Comparison of ENCODE assay signal across 29 cellular contexts in the genomic region with DNA sequence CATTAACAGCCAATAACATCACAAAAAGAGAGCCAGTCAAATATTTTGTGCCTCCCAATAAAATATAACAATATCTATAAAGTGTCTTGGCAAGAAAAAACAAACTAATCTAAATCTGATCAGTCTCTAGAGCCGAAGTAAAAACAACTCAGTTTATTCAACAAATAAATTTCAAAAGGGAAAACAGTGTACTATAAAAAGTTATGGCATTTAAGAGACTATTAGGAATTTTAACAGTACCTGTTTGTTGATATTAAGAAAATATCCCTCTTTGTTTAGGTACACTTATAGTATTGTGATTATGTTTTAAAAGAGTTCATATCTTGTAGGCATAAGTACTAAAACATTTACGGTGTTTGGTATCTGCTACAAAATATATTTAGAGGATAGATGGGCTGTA.
"Had no signal": no experiment of that assay in that cellular context is flagged by ENCODE, and none has a peak within 500 bp of the region (broad histone marks: within the 10 kb centered on the region; RNA-seq: fewer than 3 reads in every experiment).

No MANE protein-coding gene starts in this region.

- DNase-seq: hippocampal formation; kidney; left colon; left lung; lower lobe of right lung; mammary epithelial cell; mesenchymal stem cell; midbrain; mucosa of descending colon; naive thymus-derived CD4-positive, alpha-beta T cell; ovary; retina; right cardiac atrium; stimulated activated CD4-positive, alpha-beta T cell treated with anti-CD3 and anti-CD28 coated beads, Interleukin-12 subunit alpha, Interleukin-12 subunit beta, amount 100 ng/mL, for 4 hours; stimulated activated CD4-positive, alpha-beta T cell treated with anti-CD3 and anti-CD28 coated beads, Interleukin-15, amount 100 ng/mL, for 24 hours; stimulated activated CD4-positive, alpha-beta T cell treated with anti-CD3 and anti-CD28 coated beads, Interleukin-2, amount 100 ng/mL, for 24 hours; stimulated activated CD4-positive, alpha-beta T cell treated with anti-CD3 and anti-CD28 coated beads, Interleukin-4, amount 100 ng/mL, for 1 hour; stimulated activated naive B cell treated with anti-CD40 and anti-IgM and Interleukin-4, amounts not matched to agents 10 μg/mL and 1 μg/mL and 100 μg/mL, for 72 hours; stimulated activated naive CD8-positive, alpha-beta T cell treated with anti-CD3 and anti-CD28 coated beads, Interleukin-15, Interleukin-2, amounts not matched to agents 100 U/mL and 50 U/mL, for 24 hours; stomach; testis; thyroid gland; transverse colon; upper lobe of left lung had no signal

- ATAC-seq: left colon; left lung; lower lobe of right lung; mucosa of descending colon; naive thymus-derived CD4-positive, alpha-beta T cell; natural killer cell treated with Interleukin-12 subunit alpha and Interleukin-12 subunit beta and Interleukin-15 and Interleukin-18, amount 100 ng/mL, for 72 hours; right cardiac atrium; sciatic nerve; stimulated activated naive B cell treated with anti-CD40 and anti-IgM and Interleukin-4, amounts not matched to agents 10 μg/mL and 1 μg/mL and 100 μg/mL, for 72 hours; stimulated activated naive CD8-positive, alpha-beta T cell treated with anti-CD3 and anti-CD28 coated beads, Interleukin-15, Interleukin-2, amounts not matched to agents 100 U/mL and 50 U/mL, for 24 hours had no signal

- H3K4me3 ChIP-seq: left lung, lower lobe of right lung, mucosa of descending colon, ovary, prostate gland, skin epidermis, stomach, testis, thyroid gland, transverse colon, upper lobe of left lung, vagina had no signal
